Comparison of ENCODE assay signal across 17 cellular contexts in the genomic region with DNA sequence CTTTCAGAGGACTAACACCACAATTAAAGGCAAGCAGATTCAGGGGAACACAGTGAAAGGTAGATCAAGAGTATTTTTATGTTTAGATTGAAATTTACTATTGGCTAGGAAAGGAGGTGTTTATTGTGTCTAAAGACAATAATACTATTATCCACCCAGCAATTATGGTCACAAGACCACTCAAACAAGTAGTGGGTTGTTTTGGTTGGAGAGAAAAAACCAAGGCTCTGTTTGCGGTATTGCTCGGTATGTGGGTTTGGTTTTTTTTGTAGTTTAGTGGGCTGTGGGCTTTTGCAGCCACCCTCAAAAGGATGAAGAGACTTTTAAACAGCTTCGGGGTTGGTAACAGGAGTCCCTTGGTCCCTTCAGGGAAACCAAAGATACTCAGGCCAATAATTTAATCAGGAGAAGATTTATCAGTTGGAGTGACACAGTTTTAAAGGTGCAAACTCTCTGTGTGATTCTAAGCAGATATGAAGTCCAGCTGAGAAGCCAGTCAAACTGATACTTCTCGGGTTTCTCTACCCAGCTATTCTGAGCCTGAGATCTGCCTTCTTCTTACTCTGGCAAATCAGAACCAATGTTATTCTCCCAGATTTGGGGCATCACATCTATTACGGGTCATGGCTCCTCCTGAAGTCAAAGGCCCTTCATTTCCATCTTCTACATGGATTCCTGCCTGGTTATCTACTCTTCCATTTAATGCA. TPM values are rescaled to one million over a fixed set of nuclear protein-coding genes. Genes with fewer than 3 reads are reported as not detected.
DNase-seq lines count a peak whose midpoint lies in the region; ATAC-seq lines count a peak whose summit lies in the region.
"Had no signal": no experiment of that assay in that cellular context is flagged by ENCODE, and none has a peak within 500 bp of the region (broad histone marks: within the 10 kb centered on the region; RNA-seq: fewer than 3 reads in every experiment).

No MANE protein-coding gene starts in this region.

- H3K4me1 ChIP-seq in HAP-1, result no peaks in the 10 kb centered on the region
- H3K4me1 ChIP-seq: BE2C, Peyer's patch had no signal

- no peak overlapping the region for H3K4me3 ChIP-seq in HAP-1
- H3K4me3 ChIP-seq: Peyer's patch had no signal

- no peaks in the 10 kb centered on the region for H3K9me3 ChIP-seq in HAP-1
- H3K9me3 ChIP-seq: BE2C, Peyer's patch had no signal

- no peaks in the 10 kb centered on the region for H3K9me3 Mint-ChIP-seq in activated T-helper 1 cell treated with anti-CD3 and anti-CD28 coated beads, Interleukin-12 subunit alpha, Interleukin-12 subunit beta, Interleukin-2, Interleukin-4 antibody, amounts not matched to agents 30 ng/mL and 10 ng/mL and 1 ng/mL, durations not matched to agents 14 hours and 24 hours and 36 hours
- H3K9me3 Mint-ChIP-seq: memory B cell had no signal

- in situ Hi-C loops in HAP-1 (cut with MboI; ENCODE audit: low sequenced_read_pairs), result no loop called here

- intact Hi-C loops in activated T-helper 1 cell treated with anti-CD3 and anti-CD28 coated beads, Interleukin-12 subunit alpha, Interleukin-12 subunit beta, Interleukin-2, Interleukin-4 antibody, amounts not matched to agents 30 ng/mL and 10 ng/mL and 1 ng/mL, durations not matched to agents 14 hours and 24 hours and 36 hours (cut with micrococcal nuclease), result no loop called here

- H3K4me1 Mint-ChIP-seq in activated T-helper 1 cell treated with anti-CD3 and anti-CD28 coated beads, Interleukin-12 subunit alpha, Interleukin-12 subunit beta, Interleukin-2, Interleukin-4 antibody, amounts not matched to agents 30 ng/mL and 10 ng/mL and 1 ng/mL, durations not matched to agents 14 hours and 24 hours and 36 hours (ENCODE audit: low read depth), result no peaks in the 10 kb centered on the region
- H3K4me1 Mint-ChIP-seq: memory B cell had no signal

- no peak overlapping the region for H3K27ac Mint-ChIP-seq in activated T-helper 1 cell treated with anti-CD3 and anti-CD28 coated beads, Interleukin-12 subunit alpha, Interleukin-12 subunit beta, Interleukin-2, Interleukin-4 antibody, amounts not matched to agents 30 ng/mL and 10 ng/mL and 1 ng/mL, durations not matched to agents 14 hours and 24 hours and 36 hours
- H3K27ac Mint-ChIP-seq: activated CD8-positive, alpha-beta T cell treated with anti-CD3 and anti-CD28 coated beads, Interleukin-2, amount 10 ng/mL, durations not matched to agents 7 days and 5 days; activated naive CD8-positive, alpha-beta T cell; memory B cell had no signal

- no peaks in the 10 kb centered on the region for H3K27me3 ChIP-seq in HAP-1 (ENCODE audit: low read depth)
- H3K27me3 ChIP-seq: BE2C, Peyer's patch had no signal

- no peaks in the 10 kb centered on the region for H3K27me3 Mint-ChIP-seq in activated T-helper 1 cell treated with anti-CD3 and anti-CD28 coated beads, Interleukin-12 subunit alpha, Interleukin-12 subunit beta, Interleukin-2, Interleukin-4 antibody, amounts not matched to agents 30 ng/mL and 10 ng/mL and 1 ng/mL, durations not matched to agents 14 hours and 24 hours and 36 hours (ENCODE audit: insufficient read depth)
- H3K27me3 Mint-ChIP-seq: activated naive CD8-positive, alpha-beta T cell; memory B cell had no signal

- DNase-seq in foreskin melanocyte, result peak; percentile 16
- no peak for DNase-seq in HAP-1 (ENCODE audit: low spot score in 2 of 2)
- no peak for DNase-seq in activated T-helper 1 cell treated with anti-CD3 and anti-CD28 coated beads, Interleukin-12 subunit alpha, Interleukin-12 subunit beta, Interleukin-2, Interleukin-4 antibody, amounts not matched to agents 30 ng/mL and 10 ng/mL and 1 ng/mL, durations not matched to agents 14 hours and 24 hours and 36 hours (ENCODE audit: low spot score)
- no peak for DNase-seq in NCI-H2227 treated with DMSO at 0.1 percent for 48 hours (lab: John Stamatoyannopoulos, UW)
- DNase-seq in hippocampal formation (lab: John Stamatoyannopoulos, UW), result no peak
- DNase-seq: activated CD8-positive, alpha-beta T cell treated with anti-CD3 and anti-CD28 coated beads, Interleukin-2, amount 10 ng/mL, durations not matched to agents 7 days and 5 days; BE2C; EL; Peyer's patch; T-helper 2 cell had no signal

- H3K36me3 Mint-ChIP-seq in activated T-helper 1 cell treated with anti-CD3 and anti-CD28 coated beads, Interleukin-12 subunit alpha, Interleukin-12 subunit beta, Interleukin-2, Interleukin-4 antibody, amounts not matched to agents 30 ng/mL and 10 ng/mL and 1 ng/mL, durations not matched to agents 14 hours and 24 hours and 36 hours (ENCODE audit: low read depth), result no peaks in the 10 kb centered on the region
- H3K36me3 Mint-ChIP-seq: activated naive CD8-positive, alpha-beta T cell; memory B cell had no signal

- H3K4me3 Mint-ChIP-seq in activated T-helper 1 cell treated with anti-CD3 and anti-CD28 coated beads, Interleukin-12 subunit alpha, Interleukin-12 subunit beta, Interleukin-2, Interleukin-4 antibody, amounts not matched to agents 30 ng/mL and 10 ng/mL and 1 ng/mL, durations not matched to agents 14 hours and 24 hours and 36 hours, result no peak overlapping the region
- H3K4me3 Mint-ChIP-seq: activated CD8-positive, alpha-beta T cell treated with anti-CD3 and anti-CD28 coated beads, Interleukin-2, amount 10 ng/mL, durations not matched to agents 7 days and 5 days; activated naive CD8-positive, alpha-beta T cell; memory B cell had no signal

- ATAC-seq in GM18867 (IDR thresholded peaks at IDR 0.05; ENCODE audit: unreplicated experiment), result peak; percentile 77
- ATAC-seq in GM21526 (IDR thresholded peaks at IDR 0.05; ENCODE audit: low FRiP score, unreplicated experiment), result peak; percentile 61
- ATAC-seq in HG03095 (IDR thresholded peaks at IDR 0.05; ENCODE audit: unreplicated experiment), result peak; percentile 64
- ATAC-seq: activated CD8-positive, alpha-beta T cell treated with anti-CD3 and anti-CD28 coated beads, Interleukin-2, amount 10 ng/mL, durations not matched to agents 7 days and 5 days; esophagus mucosa had no signal

- H3K36me3 ChIP-seq in HAP-1 (replicated peaks), result no peaks in the 10 kb centered on the region
- H3K36me3 ChIP-seq: BE2C, Peyer's patch had no signal

RNA-seq across cellular contexts. Expression of a gene that starts 55.3 kb away (rescaled TPM):
- total RNA-seq in activated T-helper 1 cell treated with anti-CD3 and anti-CD28 coated beads, Interleukin-12 subunit alpha, Interleukin-12 subunit beta, Interleukin-2, Interleukin-4 antibody, amounts not matched to agents 30 ng/mL and 10 ng/mL and 1 ng/mL, durations not matched to agents 14 hours and 24 hours and 36 hours, result not detected in 2 replicates
- total RNA-seq: activated CD8-positive, alpha-beta T cell treated with anti-CD3 and anti-CD28 coated beads, Interleukin-2, amount 10 ng/mL, durations not matched to agents 7 days and 5 days; esophagus mucosa; M059J had no signal
